9 cellular contexts compared by ENCODE assay signal in the genomic region with DNA sequence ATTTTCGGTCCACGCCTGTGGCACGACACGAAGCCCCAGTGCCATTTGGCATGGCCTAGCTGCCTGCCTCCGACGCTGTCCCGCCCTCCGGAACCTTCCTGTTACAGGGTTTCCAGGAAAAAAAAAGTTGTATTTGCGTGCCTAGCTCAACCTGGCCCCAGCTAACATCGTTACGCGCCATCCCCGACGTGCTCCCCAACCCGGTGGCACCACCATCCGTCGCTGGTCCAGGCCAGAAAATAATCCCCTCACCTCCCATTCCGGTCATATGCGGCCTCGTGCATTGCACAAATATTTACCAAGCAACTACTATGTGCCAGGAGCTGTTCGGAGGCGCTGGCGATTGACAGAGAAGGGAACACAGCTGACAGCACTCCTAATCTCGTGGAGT. TPM values are rescaled to one million over a fixed set of nuclear protein-coding genes. Genes with fewer than 3 reads are reported as not detected.
DNase-seq lines count a peak whose midpoint lies in the region; ATAC-seq, FAIRE-seq and TF ChIP-seq lines count a peak whose summit lies in the region.
"Had no signal": no experiment of that assay in that cellular context is flagged by ENCODE, and none has a peak within 500 bp of the region (broad histone marks: within the 10 kb centered on the region; RNA-seq: fewer than 3 reads in every experiment).

No MANE protein-coding gene starts in this region.

- DNase-seq in HL-60 (ENCODE audit: low read depth in 1 of 2, low spot score in 1 of 2) (no peak), bronchial epithelial cell (ENCODE audit: low read depth) (no peak), HT-29 (ENCODE audit: low spot score) (no peak), NCI-H446 (lab: John Stamatoyannopoulos, UW) (no peak), LoVo (ENCODE audit: low spot score) (no peak)

- no peak overlapping the region for H3K9ac ChIP-seq in mucosa of rectum (ENCODE audit: low read depth in 1 of 2, low read length in 2 of 2)

- peak overlapping the region; percentile 48; the same call in 1 of the 2 replicates for H3K4me3 ChIP-seq in HL-60 (replicated peaks; ENCODE audit: insufficient read depth, low read length)
- peak overlapping the region; percentile 45 for H3K4me3 ChIP-seq in bronchial epithelial cell (ENCODE audit: low read depth, low read length)
- peak overlapping the region; percentile 53 to 61 for H3K4me3 ChIP-seq in mucosa of rectum (ENCODE audit: low read length in 2 of 2)

- H3K27ac ChIP-seq in 22Rv1 (peak overlapping the region; percentile 86), HL-60 (replicated peaks) (no peak overlapping the region), mucosa of rectum (ENCODE audit: low read depth in 2 of 2, low read length in 2 of 2) (no peak overlapping the region)

- ATAC-seq in GM21786 (IDR thresholded peaks at IDR 0.05; ENCODE audit: unreplicated experiment), result no peak

- FAIRE-seq in bronchial epithelial cell (lab: Jason Lieb, UNC), result no peak

- H3K27me3 ChIP-seq in HL-60 (ENCODE audit: insufficient read depth, poor library complexity, severe bottlenecking), result peaks cover 26% of the 10 kb centered on the region
- H3K27me3 ChIP-seq in bronchial epithelial cell (ENCODE audit: control insufficient read depth, insufficient read depth, low read length), result peaks cover 6% of the 10 kb centered on the region
- peaks cover 27 to 31% of the 10 kb centered on the region in 2 donors for H3K27me3 ChIP-seq in mucosa of rectum (ENCODE audit: control insufficient read depth in 2 of 2, insufficient read depth in 2 of 2, low read length in 2 of 2)

- H3K36me3 ChIP-seq in bronchial epithelial cell (ENCODE audit: control insufficient read depth, insufficient read depth, low read length) (no peaks in the 10 kb centered on the region), mucosa of rectum (ENCODE audit: control insufficient read depth in 2 of 2, insufficient read depth in 2 of 2, low read length in 2 of 2) (no peaks in the 10 kb centered on the region)

- peaks cover 5 to 7% of the 10 kb centered on the region in 2 donors for H3K4me1 ChIP-seq in mucosa of rectum (ENCODE audit: control insufficient read depth in 2 of 2, insufficient read depth in 2 of 2, low read length in 2 of 2)

- no peaks in the 10 kb centered on the region for H3K9me3 ChIP-seq in mucosa of rectum (ENCODE audit: control insufficient read depth in 2 of 2, low read length in 2 of 2)

- no peak for TF ChIP-seq CTCF in 22Rv1 (IDR thresholded peaks at IDR 0.05)
- no peak for TF ChIP-seq CTCF in HL-60 (IDR thresholded peaks at IDR 0.05; ENCODE audit: insufficient read depth, low read length)
- TF ChIP-seq CTCF in bronchial epithelial cell (IDR thresholded peaks at IDR 0.05; ENCODE audit: insufficient read depth, low read length, severe bottlenecking), result no peak

RNA-seq across cellular contexts. Expression of gene CYP1A1, which starts 1.4 kb away (rescaled TPM):
- total RNA-seq in bronchial epithelial cell, result 0.26 TPM in 2 replicates
- total RNA-seq in HT-29 (2014; rRNA removed; shearing (Covaris generic)), result 0.10 and 2.0 TPM in 2 replicates

RNA-seq across cellular contexts. Expression of gene CYP1A2, which starts 21.9 kb away (rescaled TPM):
- total RNA-seq in bronchial epithelial cell, result not detected in 2 replicates
- total RNA-seq in HT-29 (2014; rRNA removed; shearing (Covaris generic)), result not detected in 2 replicates
- total RNA-seq: RPMI7951 had no signal

RNA-seq across cellular contexts. Expression of gene EDC3, which starts 30.9 kb away (rescaled TPM):
- total RNA-seq in bronchial epithelial cell, result 6.1 and 8.6 TPM in 2 replicates
- 9.4 and 24.0 TPM in 2 replicates for total RNA-seq in HT-29 (2014; rRNA removed; shearing (Covaris generic))

RNA-seq across cellular contexts. Expression of gene CSK, which starts 55.1 kb away (rescaled TPM):
- total RNA-seq in bronchial epithelial cell, result 28.9 and 29.2 TPM in 2 replicates
- 54.7 and 60.2 TPM in 2 replicates for total RNA-seq in HT-29 (2014; rRNA removed; shearing (Covaris generic))
